ENCODE assay signal across 8 cellular contexts in the genomic region with DNA sequence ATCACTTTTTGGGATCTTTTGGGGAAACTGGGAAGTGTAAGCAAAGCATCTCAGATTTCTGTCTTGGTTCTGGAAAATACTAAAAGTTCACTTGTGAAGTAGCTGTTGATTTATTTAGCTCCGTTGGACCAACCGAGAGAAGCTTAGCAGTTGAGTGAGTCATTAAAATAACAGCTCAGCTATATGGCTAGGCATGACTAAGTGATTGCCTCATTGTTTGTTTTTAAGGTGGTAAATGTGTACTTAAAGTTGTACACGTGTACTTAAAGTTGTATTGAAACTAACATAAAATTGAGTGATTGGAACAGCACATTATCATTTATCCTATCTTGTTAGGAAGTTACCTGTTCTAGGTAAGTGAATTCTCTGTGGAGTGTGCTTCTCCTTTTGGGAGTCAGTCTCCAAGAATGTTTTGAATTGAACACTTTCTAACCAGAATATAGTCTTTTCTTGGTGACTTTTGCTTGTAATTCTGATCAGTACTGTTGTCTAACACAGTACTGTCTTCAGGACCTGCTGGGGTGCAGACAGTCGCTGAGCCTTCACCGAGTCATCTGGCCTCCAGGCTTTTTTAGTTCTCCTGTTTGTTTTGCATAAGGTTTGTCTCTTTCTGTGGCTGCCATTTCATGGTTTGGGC. TPM values are rescaled to one million over a fixed set of nuclear protein-coding genes. Genes with fewer than 3 reads are reported as not detected.
DNase-seq lines count a peak whose midpoint lies in the region; ATAC-seq and TF ChIP-seq lines count a peak whose summit lies in the region.

No MANE protein-coding gene starts in this region.

- H3K4me1 Mint-ChIP-seq in activated CD4-positive, alpha-beta memory T cell treated with anti-CD3 and anti-CD28 coated beads for 36 hours (ENCODE audit: low read depth): peaks cover 61% of the 10 kb centered on the region
- peaks cover 55% of the 10 kb centered on the region for H3K4me1 Mint-ChIP-seq in stimulated activated naive CD8-positive, alpha-beta T cell treated with anti-CD3 and anti-CD28 coated beads, Interleukin-15, amount 100 ng/mL, for 72 hours

- no peaks in the 10 kb centered on the region for H3K9me3 Mint-ChIP-seq in activated CD4-positive, alpha-beta memory T cell treated with anti-CD3 and anti-CD28 coated beads for 36 hours
- H3K9me3 Mint-ChIP-seq in stimulated activated naive CD8-positive, alpha-beta T cell treated with anti-CD3 and anti-CD28 coated beads, Interleukin-15, amount 100 ng/mL, for 72 hours: no peaks in the 10 kb centered on the region

- H3K36me3 Mint-ChIP-seq in activated CD4-positive, alpha-beta memory T cell treated with anti-CD3 and anti-CD28 coated beads for 36 hours: peaks cover 30% of the 10 kb centered on the region

- peak; percentile 58 for DNase-seq in A673 (ENCODE audit: low spot score)
- DNase-seq in GM12865 (ENCODE audit: low read depth): peak; percentile 54
- DNase-seq in LHCN-M2 (ENCODE audit: low read depth): peak; percentile 93
- DNase-seq in activated CD4-positive, alpha-beta memory T cell treated with anti-CD3 and anti-CD28 coated beads for 36 hours: no peak
- DNase-seq in glomerular visceral epithelial cell (ENCODE audit: extremely low spot score): peak; percentile 78
- DNase-seq in stimulated activated naive CD8-positive, alpha-beta T cell treated with anti-CD3 and anti-CD28 coated beads, Interleukin-15, amount 100 ng/mL, for 72 hours: no peak
- DNase-seq in NK-92 (lab: John Stamatoyannopoulos, UW; ENCODE audit: unreplicated experiment): no peak

- TF ChIP-seq CTCF in A673 (conservative IDR thresholded peaks at IDR 0.05; ENCODE audit: low read depth, low read length) (no peak), GM12865 (IDR thresholded peaks at IDR 0.05; ENCODE audit: insufficient read depth, low read depth, low read length, missing control alignments) (no peak)

- intact Hi-C loops in A673 (cut with micrococcal nuclease; ENCODE audit: unreplicated experiment): no loop called here
- intact Hi-C loops in activated CD4-positive, alpha-beta memory T cell treated with anti-CD3 and anti-CD28 coated beads for 36 hours (cut with micrococcal nuclease): loop anchor here (5.0 to 10.0 kb wide), 2 partner anchors 91 to 286 kb away; a partner anchor contains a TSS

- H3K27ac Mint-ChIP-seq in activated CD4-positive, alpha-beta memory T cell treated with anti-CD3 and anti-CD28 coated beads for 36 hours: peak overlapping the region; percentile 82
- peak overlapping the region in 1 of 2 donors; percentile 81 for H3K27ac Mint-ChIP-seq in stimulated activated naive CD8-positive, alpha-beta T cell treated with anti-CD3 and anti-CD28 coated beads, Interleukin-15, amount 100 ng/mL, for 72 hours

- H3K9me3 ChIP-seq in A673 (ENCODE audit: low read depth, low read length, poor library complexity, severe bottlenecking): no peaks in the 10 kb centered on the region

- no peaks in the 10 kb centered on the region for H3K27me3 Mint-ChIP-seq in activated CD4-positive, alpha-beta memory T cell treated with anti-CD3 and anti-CD28 coated beads for 36 hours
- H3K27me3 Mint-ChIP-seq in stimulated activated naive CD8-positive, alpha-beta T cell treated with anti-CD3 and anti-CD28 coated beads, Interleukin-15, amount 100 ng/mL, for 72 hours: no peaks in the 10 kb centered on the region

- H3K4me1 ChIP-seq in A673 (ENCODE audit: insufficient read depth, low read length, poor library complexity, severe bottlenecking): peaks cover 18% of the 10 kb centered on the region

- CTCF ChIA-PET in A673 (lab: Charles Lee): no interaction called here
- CTCF ChIA-PET in activated CD4-positive, alpha-beta memory T cell treated with anti-CD3 and anti-CD28 coated beads for 36 hours (lab: Charles Lee): interaction anchor here (0.7 to 0.8 kb wide), 2 partner anchors 236 to 564 kb away, joined by 3 to 4 read pairs; no protein-coding TSS in a partner anchor

- H3K4me3 ChIP-seq in A673 (ENCODE audit: low read depth, low read length, poor library complexity, severe bottlenecking) (no peak overlapping the region), GM12865 (ENCODE audit: low read depth, low read length) (peak overlapping the region; percentile 32)

- POLR2A ChIA-PET in A673 (lab: Charles Lee; ENCODE audit: low non-redundant PET): no interaction called here
- POLR2A ChIA-PET in activated CD4-positive, alpha-beta memory T cell treated with anti-CD3 and anti-CD28 coated beads for 36 hours (lab: Charles Lee): no interaction called here

- H3K27ac ChIP-seq in A673 (ENCODE audit: low read depth, low read length, poor library complexity, severe bottlenecking): no peak overlapping the region

- H3K27me3 ChIP-seq in A673 (replicated peaks; ENCODE audit: insufficient read depth, low read depth, low read length, poor library complexity): no peaks in the 10 kb centered on the region

- BruUV-seq in A673 (replicated peaks; lab: Mats Ljungman, UMichigan): no TSS peak

- peak; percentile 55 for ATAC-seq in stimulated activated naive CD8-positive, alpha-beta T cell treated with anti-CD3 and anti-CD28 coated beads, Interleukin-15, amount 100 ng/mL, for 72 hours
- ATAC-seq in GM18873 (IDR thresholded peaks at IDR 0.05; ENCODE audit: low FRiP score, unreplicated experiment): no peak

- H3K4me3 Mint-ChIP-seq in activated CD4-positive, alpha-beta memory T cell treated with anti-CD3 and anti-CD28 coated beads for 36 hours: peak overlapping the region; percentile 55
- H3K4me3 Mint-ChIP-seq in stimulated activated naive CD8-positive, alpha-beta T cell treated with anti-CD3 and anti-CD28 coated beads, Interleukin-15, amount 100 ng/mL, for 72 hours: peak overlapping the region in 1 of 2 donors; percentile 70

- H3K36me3 ChIP-seq in A673 (ENCODE audit: insufficient read depth, low read length, poor library complexity, severe bottlenecking): peaks cover 34% of the 10 kb centered on the region

RNA-seq across cellular contexts. Expression of a gene that starts 2.9 kb away (rescaled TPM):
- total RNA-seq in A673 (2021) (38.6 and 44.8 TPM in 2 replicates), LHCN-M2 (2014; rRNA removed) (9.6 and 10.8 TPM in 2 replicates)
- 4.7 TPM for polyA plus RNA-seq in LHCN-M2 (2012)
- total RNA-seq in activated CD4-positive, alpha-beta memory T cell treated with anti-CD3 and anti-CD28 coated beads for 36 hours: 10 to 100 TPM; 14.4 to 15.8 TPM

RNA-seq across cellular contexts. Expression of a gene that starts 40.1 kb away (rescaled TPM):
- 3.9 and 4.4 TPM in 2 replicates for total RNA-seq in A673 (2021)
- total RNA-seq in LHCN-M2 (2014; rRNA removed): 9.7 and 10.8 TPM in 2 replicates
- polyA plus RNA-seq in LHCN-M2 (2012): 7.2 TPM
- total RNA-seq in activated CD4-positive, alpha-beta memory T cell treated with anti-CD3 and anti-CD28 coated beads for 36 hours: under 1 TPM; 0.50 to 0.56 TPM

Comparison
In these comparisons a context has a peak if more than half of its experiments do, and no peak if none do; other contexts are left out.
1. DNase-seq: peak in A673 (single experiment), GM12865 (single experiment), LHCN-M2 (single experiment) and glomerular visceral epithelial cell (single experiment); none in activated CD4-positive, alpha-beta memory T cell treated with anti-CD3 and anti-CD28 coated beads for 36 hours (single experiment), stimulated activated naive CD8-positive, alpha-beta T cell treated with anti-CD3 and anti-CD28 coated beads, Interleukin-15, amount 100 ng/mL, for 72 hours (0 of 2) and NK-92 (single experiment).